In genomic region chr12:25829192-25829591, GRCh38 we compare ENCODE assay signal across 8 cellular contexts.
DNase-seq lines count a peak whose midpoint lies in the region; ATAC-seq and TF ChIP-seq lines count a peak whose summit lies in the region.
"Had no signal": no experiment of that assay in that cellular context is flagged by ENCODE, and none has a peak within 500 bp of the region (broad histone marks: within the 10 kb centered on the region; RNA-seq: fewer than 3 reads in every experiment).

No MANE protein-coding gene starts in this region.

- no peak; the same call in none of the 2 replicates for TF ChIP-seq CTCF in HFFc6 (IDR thresholded peaks at IDR 0.05)
- no peak for TF ChIP-seq CTCF in suprapubic skin (IDR thresholded peaks at IDR 0.05)
- no peak for TF ChIP-seq CTCF in BE2C (IDR thresholded peaks at IDR 0.05; ENCODE audit: low read depth, low read length)

- H3K4me1 Mint-ChIP-seq in HFFc6 (ENCODE audit: low read depth), result peaks cover 46% of the 10 kb centered on the region
- H3K4me1 Mint-ChIP-seq in activated CD8-positive, alpha-beta memory T cell treated with anti-CD3 and anti-CD28 coated beads, Interleukin-2, amount 10 ng/mL, durations not matched to agents 7 days and 5 days, result no peaks in the 10 kb centered on the region

- 35% methylated on average over 3 of the region's 3 CpGs for WGBS in suprapubic skin

- peak; percentile 75 for TF ChIP-seq EP300 in suprapubic skin (IDR thresholded peaks at IDR 0.05)

- H3K36me3 Mint-ChIP-seq in HFFc6 (ENCODE audit: low read depth), result no peaks in the 10 kb centered on the region
- H3K36me3 Mint-ChIP-seq in activated CD8-positive, alpha-beta memory T cell treated with anti-CD3 and anti-CD28 coated beads, Interleukin-2, amount 10 ng/mL, durations not matched to agents 7 days and 5 days, result no peaks in the 10 kb centered on the region

- ATAC-seq in left ventricle myocardium superior, result peak; percentile 60
- ATAC-seq in activated CD8-positive, alpha-beta memory T cell treated with anti-CD3 and anti-CD28 coated beads, Interleukin-2, amount 10 ng/mL, durations not matched to agents 7 days and 5 days, result no peak

- H3K9me3 Mint-ChIP-seq in HFFc6, result no peaks in the 10 kb centered on the region
- H3K9me3 Mint-ChIP-seq in activated CD8-positive, alpha-beta memory T cell treated with anti-CD3 and anti-CD28 coated beads, Interleukin-2, amount 10 ng/mL, durations not matched to agents 7 days and 5 days (ENCODE audit: low read depth), result no peaks in the 10 kb centered on the region

- DNase-seq in HFFc6, result peak; percentile 96
- DNase-seq in amniotic stem cell (lab: John Stamatoyannopoulos, UW), result peak; percentile 94
- DNase-seq in left ventricle myocardium superior, result no peak
- no peak for DNase-seq in suprapubic skin (ENCODE audit: low spot score in 2 of 2)
- DNase-seq in activated CD8-positive, alpha-beta memory T cell treated with anti-CD3 and anti-CD28 coated beads, Interleukin-2, amount 10 ng/mL, durations not matched to agents 7 days and 5 days, result no peak
- DNase-seq in effector memory CD4-positive, alpha-beta T cell, result no peak
- no peak for DNase-seq in BE2C
- DNase-seq: activated T-cell treated with anti-CD3 and anti-CD28 coated beads, Interleukin-2, amount 50 U/mL, for 48 hours had no signal

- H3K27me3 ChIP-seq in suprapubic skin (no peaks in the 10 kb centered on the region), BE2C (no peaks in the 10 kb centered on the region)
- H3K27me3 ChIP-seq in effector memory CD4-positive, alpha-beta T cell (replicated peaks; ENCODE audit: control insufficient read depth, insufficient read depth, low read length, poor library complexity, severe bottlenecking), result no peaks in the 10 kb centered on the region

- H3K36me3 ChIP-seq in suprapubic skin, result no peaks in the 10 kb centered on the region
- no peaks in the 10 kb centered on the region for H3K36me3 ChIP-seq in effector memory CD4-positive, alpha-beta T cell (ENCODE audit: control insufficient read depth, insufficient read depth, low read length)
- no peaks in the 10 kb centered on the region for H3K36me3 ChIP-seq in BE2C

- peak overlapping the region; percentile 89 for H3K27ac Mint-ChIP-seq in HFFc6
- H3K27ac Mint-ChIP-seq in activated CD8-positive, alpha-beta memory T cell treated with anti-CD3 and anti-CD28 coated beads, Interleukin-2, amount 10 ng/mL, durations not matched to agents 7 days and 5 days, result no peak overlapping the region

- no peak overlapping the region for H3K27ac ChIP-seq in suprapubic skin
- no peak overlapping the region for H3K27ac ChIP-seq in effector memory CD4-positive, alpha-beta T cell (ENCODE audit: insufficient read depth, low read length, poor library complexity, severe bottlenecking)

- peak overlapping the region; percentile 62 for H3K4me3 Mint-ChIP-seq in HFFc6
- no peak overlapping the region for H3K4me3 Mint-ChIP-seq in activated CD8-positive, alpha-beta memory T cell treated with anti-CD3 and anti-CD28 coated beads, Interleukin-2, amount 10 ng/mL, durations not matched to agents 7 days and 5 days

- H3K4me1 ChIP-seq in suprapubic skin, result peaks cover 4% of the 10 kb centered on the region
- no peaks in the 10 kb centered on the region for H3K4me1 ChIP-seq in effector memory CD4-positive, alpha-beta T cell (ENCODE audit: control insufficient read depth, insufficient read depth, low read length, poor library complexity, severe bottlenecking)
- no peaks in the 10 kb centered on the region for H3K4me1 ChIP-seq in BE2C

- H3K4me3 ChIP-seq in suprapubic skin (no peak overlapping the region), BE2C (ENCODE audit: low read depth, low read length) (no peak overlapping the region)
- H3K4me3 ChIP-seq in effector memory CD4-positive, alpha-beta T cell (ENCODE audit: insufficient read depth, low read depth, low read length, poor library complexity, severe bottlenecking), result no peak overlapping the region

- no peak for TF ChIP-seq POLR2A in suprapubic skin (IDR thresholded peaks at IDR 0.05)

- H3K27me3 Mint-ChIP-seq in HFFc6 (ENCODE audit: insufficient read depth), result no peaks in the 10 kb centered on the region; the same call in none of the 2 replicates
- peaks cover 2% of the 10 kb centered on the region for H3K27me3 Mint-ChIP-seq in activated CD8-positive, alpha-beta memory T cell treated with anti-CD3 and anti-CD28 coated beads, Interleukin-2, amount 10 ng/mL, durations not matched to agents 7 days and 5 days

- no peaks in the 10 kb centered on the region for H3K9me3 ChIP-seq in suprapubic skin
- H3K9me3 ChIP-seq in effector memory CD4-positive, alpha-beta T cell (ENCODE audit: control insufficient read depth, low read length), result no peaks in the 10 kb centered on the region
- no peaks in the 10 kb centered on the region for H3K9me3 ChIP-seq in BE2C

- intact Hi-C loops in left ventricle myocardium superior (cut with micrococcal nuclease), result no loop called here

- CTCF ChIA-PET in activated CD8-positive, alpha-beta memory T cell treated with anti-CD3 and anti-CD28 coated beads, Interleukin-2, amount 10 ng/mL, durations not matched to agents 7 days and 5 days (lab: Charles Lee), result no interaction called here

Comparison
In these comparisons a context has a peak if more than half of its experiments do, and no peak if none do; other contexts are left out.
1. DNase-seq: peak in HFFc6 (single experiment) and amniotic stem cell (single experiment); none in left ventricle myocardium superior (single experiment), suprapubic skin (0 of 2), activated CD8-positive, alpha-beta memory T cell treated with anti-CD3 and anti-CD28 coated beads, Interleukin-2, amount 10 ng/mL, durations not matched to agents 7 days and 5 days (single experiment), effector memory CD4-positive, alpha-beta T cell (0 of 3) and BE2C (single experiment).